22 cellular contexts compared by ENCODE assay signal in the genomic region with DNA sequence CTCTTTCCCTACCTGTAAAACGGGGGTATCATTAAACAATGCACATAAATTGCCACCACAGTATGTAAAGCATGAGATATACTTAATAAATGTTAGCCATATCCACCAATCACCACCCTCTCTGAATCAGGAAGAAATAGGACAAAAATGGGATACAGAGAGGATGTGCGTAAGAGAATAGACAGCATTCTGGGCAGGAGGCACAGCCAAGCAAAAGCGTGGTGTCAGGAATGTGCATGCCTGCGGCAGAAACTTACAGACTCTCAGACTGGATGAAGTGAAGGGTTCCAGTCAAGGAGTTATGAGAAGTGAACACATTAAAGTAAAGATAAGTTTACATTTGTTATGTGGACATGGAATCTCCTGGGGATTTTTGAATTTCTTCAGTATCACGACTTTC.
DNase-seq lines count a peak whose midpoint lies in the region; ATAC-seq and TF ChIP-seq lines count a peak whose summit lies in the region.
"Had no signal": no experiment of that assay in that cellular context is flagged by ENCODE, and none has a peak within 500 bp of the region (broad histone marks: within the 10 kb centered on the region; RNA-seq: fewer than 3 reads in every experiment).

No MANE protein-coding gene starts in this region.

- no peak for ATAC-seq in activated naive CD8-positive, alpha-beta T cell treated with anti-CD3 and anti-CD28 coated beads, Interleukin-2, amount 10 ng/mL, durations not matched to agents 7 days and 5 days (ENCODE audit: low read depth)
- ATAC-seq in T-helper 17 cell: no peak
- ATAC-seq in WTC11: no peak
- no peak for ATAC-seq in HG03432 (IDR thresholded peaks at IDR 0.05; ENCODE audit: unreplicated experiment)
- ATAC-seq: CD8-positive, alpha-beta T cell had no signal

- no peak for DNase-seq in activated naive CD8-positive, alpha-beta T cell treated with anti-CD3 and anti-CD28 coated beads, Interleukin-2, amount 10 ng/mL, durations not matched to agents 7 days and 5 days
- DNase-seq in activated naive CD8-positive, alpha-beta T cell treated with anti-CD3 and anti-CD28 coated beads for 36 hours: no peak
- no peak for DNase-seq in T-helper 17 cell
- DNase-seq in immature natural killer cell: no peak
- no peak for DNase-seq in type B pancreatic cell (ENCODE audit: extremely low spot score, unreplicated experiment)
- DNase-seq in WTC11 (ENCODE audit: low spot score): no peak
- DNase-seq: activated CD4-positive, alpha-beta T cell treated with anti-CD3 and anti-CD28 coated beads for 4 hours; activated effector memory CD4-positive, alpha-beta T cell treated with anti-CD3 and anti-CD28 coated beads, Interleukin-2, amount 50 U/mL, for 16 hours; amygdala; CD8-positive, alpha-beta T cell; glutamatergic neuron; H9; kidney glomerular epithelial cell; NCI-H524; ovary; SHP77 treated with DMSO at 0.1 percent for 48 hours; spleen; stimulated activated CD4-positive, alpha-beta T cell treated with anti-CD3 and anti-CD28 coated beads, Interleukin-4, amount 100 ng/mL, for 24 hours; stimulated activated naive CD4-positive, alpha-beta T cell had no signal

- POLR2A ChIA-PET in activated naive CD8-positive, alpha-beta T cell treated with anti-CD3 and anti-CD28 coated beads, Interleukin-2, amount 10 ng/mL, durations not matched to agents 7 days and 5 days (lab: Charles Lee): interaction anchor here (1.5 to 3.2 kb wide), 2 partner anchors 9 to 157 kb away, joined by 3 to 16 read pairs; partner anchors contain the start of gene RAP1B
- POLR2A ChIA-PET in WTC11 (lab: Charles Lee): no interaction called here

- peak overlapping the region; percentile 66 for H3K27ac Mint-ChIP-seq in activated naive CD8-positive, alpha-beta T cell treated with anti-CD3 and anti-CD28 coated beads, Interleukin-2, amount 10 ng/mL, durations not matched to agents 7 days and 5 days
- no peak overlapping the region for H3K27ac Mint-ChIP-seq in activated naive CD8-positive, alpha-beta T cell treated with anti-CD3 and anti-CD28 coated beads for 36 hours
- H3K27ac Mint-ChIP-seq in T-helper 17 cell (peak overlapping the region; percentile 91), immature natural killer cell (peak overlapping the region; percentile 87 to 99 (median 92)), type B pancreatic cell (peak overlapping the region; percentile 24), WTC11 (no peak overlapping the region)
- H3K27ac Mint-ChIP-seq: dendritic cell treated with granulocyte-macrophage colony-stimulating factor and Interleukin-4, amounts not matched to agents 40 ng/mL and 50 ng/mL, for 4 days; H9 had no signal

- H3K9me3 ChIP-seq in T-helper 17 cell (ENCODE audit: control insufficient read depth, low read length, poor library complexity, severe bottlenecking): no peaks in the 10 kb centered on the region
- H3K9me3 ChIP-seq: ovary, right atrium auricular region, spleen had no signal

- H3K27me3 Mint-ChIP-seq in activated naive CD8-positive, alpha-beta T cell treated with anti-CD3 and anti-CD28 coated beads, Interleukin-2, amount 10 ng/mL, durations not matched to agents 7 days and 5 days: no peaks in the 10 kb centered on the region
- H3K27me3 Mint-ChIP-seq in activated naive CD8-positive, alpha-beta T cell treated with anti-CD3 and anti-CD28 coated beads for 36 hours: no peaks in the 10 kb centered on the region
- H3K27me3 Mint-ChIP-seq in T-helper 17 cell (no peaks in the 10 kb centered on the region), immature natural killer cell (ENCODE audit: low read depth in 3 of 3) (peaks cover 0 to 3% (median 0%) of the 10 kb centered on the region in 3 donors), type B pancreatic cell (no peaks in the 10 kb centered on the region), WTC11 (ENCODE audit: low read depth) (no peaks in the 10 kb centered on the region; the same call in 1 of the 2 replicates)
- H3K27me3 Mint-ChIP-seq: dendritic cell treated with granulocyte-macrophage colony-stimulating factor and Interleukin-4, amounts not matched to agents 40 ng/mL and 50 ng/mL, for 4 days had no signal

- peaks cover 7% of the 10 kb centered on the region for H3K36me3 Mint-ChIP-seq in activated naive CD8-positive, alpha-beta T cell treated with anti-CD3 and anti-CD28 coated beads, Interleukin-2, amount 10 ng/mL, durations not matched to agents 7 days and 5 days
- peaks cover 12% of the 10 kb centered on the region for H3K36me3 Mint-ChIP-seq in activated naive CD8-positive, alpha-beta T cell treated with anti-CD3 and anti-CD28 coated beads for 36 hours
- H3K36me3 Mint-ChIP-seq in T-helper 17 cell (ENCODE audit: low read depth) (no peaks in the 10 kb centered on the region), immature natural killer cell (peaks cover 0 to 6% (median 0%) of the 10 kb centered on the region in 3 donors), type B pancreatic cell (no peaks in the 10 kb centered on the region), WTC11 (peaks cover 5% of the 10 kb centered on the region)
- H3K36me3 Mint-ChIP-seq: CD8-positive, alpha-beta T cell had no signal

- H3K9me3 Mint-ChIP-seq in activated naive CD8-positive, alpha-beta T cell treated with anti-CD3 and anti-CD28 coated beads, Interleukin-2, amount 10 ng/mL, durations not matched to agents 7 days and 5 days: peaks cover 3% of the 10 kb centered on the region
- peaks cover 17% of the 10 kb centered on the region for H3K9me3 Mint-ChIP-seq in activated naive CD8-positive, alpha-beta T cell treated with anti-CD3 and anti-CD28 coated beads for 36 hours
- no peaks in the 10 kb centered on the region for H3K9me3 Mint-ChIP-seq in immature natural killer cell
- peaks cover 5% of the 10 kb centered on the region for H3K9me3 Mint-ChIP-seq in type B pancreatic cell
- H3K9me3 Mint-ChIP-seq in WTC11: peaks cover 15% of the 10 kb centered on the region
- H3K9me3 Mint-ChIP-seq: CD8-positive, alpha-beta T cell; dendritic cell treated with granulocyte-macrophage colony-stimulating factor and Interleukin-4, amounts not matched to agents 40 ng/mL and 50 ng/mL, for 4 days had no signal

- CTCF ChIA-PET in WTC11 (lab: Charles Lee): no interaction called here

- no peak for TF ChIP-seq CTCF in type B pancreatic cell (conservative IDR thresholded peaks at IDR 0.05)
- no peak for TF ChIP-seq CTCF in WTC11 (IDR thresholded peaks at IDR 0.05)

- H3K4me1 Mint-ChIP-seq in activated naive CD8-positive, alpha-beta T cell treated with anti-CD3 and anti-CD28 coated beads, Interleukin-2, amount 10 ng/mL, durations not matched to agents 7 days and 5 days: peaks cover 69% of the 10 kb centered on the region
- peaks cover 67% of the 10 kb centered on the region for H3K4me1 Mint-ChIP-seq in activated naive CD8-positive, alpha-beta T cell treated with anti-CD3 and anti-CD28 coated beads for 36 hours
- peaks cover 65% of the 10 kb centered on the region for H3K4me1 Mint-ChIP-seq in T-helper 17 cell
- peaks cover 93 to 98% of the 10 kb centered on the region in 2 donors for H3K4me1 Mint-ChIP-seq in immature natural killer cell
- peaks cover 55% of the 10 kb centered on the region for H3K4me1 Mint-ChIP-seq in type B pancreatic cell (ENCODE audit: unreplicated experiment)
- peaks cover 57% of the 10 kb centered on the region for H3K4me1 Mint-ChIP-seq in WTC11

- H3K4me3 Mint-ChIP-seq in activated naive CD8-positive, alpha-beta T cell treated with anti-CD3 and anti-CD28 coated beads, Interleukin-2, amount 10 ng/mL, durations not matched to agents 7 days and 5 days: no peak overlapping the region
- H3K4me3 Mint-ChIP-seq in activated naive CD8-positive, alpha-beta T cell treated with anti-CD3 and anti-CD28 coated beads for 36 hours: no peak overlapping the region
- H3K4me3 Mint-ChIP-seq in T-helper 17 cell: peak overlapping the region; percentile 39
- peak overlapping the region; percentile 69 to 98 (median 92) for H3K4me3 Mint-ChIP-seq in immature natural killer cell
- H3K4me3 Mint-ChIP-seq in type B pancreatic cell: no peak overlapping the region
- no peak overlapping the region for H3K4me3 Mint-ChIP-seq in WTC11
- H3K4me3 Mint-ChIP-seq: CD8-positive, alpha-beta T cell; dendritic cell treated with granulocyte-macrophage colony-stimulating factor and Interleukin-4, amounts not matched to agents 40 ng/mL and 50 ng/mL, for 4 days; H9 had no signal

TF ChIP-seq in WTC11, 78 proteins besides CTCF, POLR2A, EP300 and RAD21 (continues in another document):
- TF ChIP-seq, protein P1, sequence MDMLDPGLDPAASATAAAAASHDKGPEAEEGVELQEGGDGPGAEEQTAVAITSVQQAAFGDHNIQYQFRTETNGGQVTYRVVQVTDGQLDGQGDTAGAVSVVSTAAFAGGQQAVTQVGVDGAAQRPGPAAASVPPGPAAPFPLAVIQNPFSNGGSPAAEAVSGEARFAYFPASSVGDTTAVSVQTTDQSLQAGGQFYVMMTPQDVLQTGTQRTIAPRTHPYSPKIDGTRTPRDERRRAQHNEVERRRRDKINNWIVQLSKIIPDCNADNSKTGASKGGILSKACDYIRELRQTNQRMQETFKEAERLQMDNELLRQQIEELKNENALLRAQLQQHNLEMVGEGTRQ (CRISPR knock-in tag; IDR thresholded peaks at IDR 0.05): no peak
- TF ChIP-seq ZNF416 (CRISPR knock-in tag; IDR thresholded peaks at IDR 0.05): no peak
- no peak for TF ChIP-seq NR1H2 (CRISPR knock-in tag; IDR thresholded peaks at IDR 0.05)
- TF ChIP-seq FOXJ3 (CRISPR knock-in tag; IDR thresholded peaks at IDR 0.05; ENCODE audit: borderline replicate concordance): no peak
- TF ChIP-seq ZNF512 (CRISPR knock-in tag; IDR thresholded peaks at IDR 0.05; ENCODE audit: borderline replicate concordance): no peak
- TF ChIP-seq RORB (CRISPR knock-in tag; IDR thresholded peaks at IDR 0.05): no peak
- TF ChIP-seq NR3C1 (CRISPR knock-in tag; conservative IDR thresholded peaks at IDR 0.05; ENCODE audit: low read depth): no peak
- no peak for TF ChIP-seq ZNF121 (CRISPR knock-in tag; IDR thresholded peaks at IDR 0.05)
- TF ChIP-seq ATF1 (CRISPR knock-in tag; IDR thresholded peaks at IDR 0.05): no peak
- TF ChIP-seq OVOL2 (CRISPR knock-in tag; IDR thresholded peaks at IDR 0.05; ENCODE audit: borderline replicate concordance): no peak

Comparison
In these comparisons a context has a peak if more than half of its experiments do, and no peak if none do; other contexts are left out.
1. H3K27ac Mint-ChIP-seq: peak in activated naive CD8-positive, alpha-beta T cell treated with anti-CD3 and anti-CD28 coated beads, Interleukin-2, amount 10 ng/mL, durations not matched to agents 7 days and 5 days (single experiment), T-helper 17 cell (single experiment), immature natural killer cell (6 of 6) and type B pancreatic cell (single experiment); none in activated naive CD8-positive, alpha-beta T cell treated with anti-CD3 and anti-CD28 coated beads for 36 hours (single experiment) and WTC11 (single experiment).
2. H3K4me3 Mint-ChIP-seq: peak in T-helper 17 cell (single experiment) and immature natural killer cell (5 of 5); none in activated naive CD8-positive, alpha-beta T cell treated with anti-CD3 and anti-CD28 coated beads, Interleukin-2, amount 10 ng/mL, durations not matched to agents 7 days and 5 days (single experiment), activated naive CD8-positive, alpha-beta T cell treated with anti-CD3 and anti-CD28 coated beads for 36 hours (single experiment), type B pancreatic cell (single experiment) and WTC11 (single experiment).